ENCODE assay signal across 1 cellular context in genomic region chr21:28883931-28884330, GRCh38.
TF ChIP-seq lines count a peak whose summit lies in the region.

No MANE protein-coding gene starts in this region.

TF ChIP-seq in GM23338, 12 proteins besides CTCF, POLR2A, EP300 and RAD21 (continued from another document):
- TF ChIP-seq, protein P1, sequence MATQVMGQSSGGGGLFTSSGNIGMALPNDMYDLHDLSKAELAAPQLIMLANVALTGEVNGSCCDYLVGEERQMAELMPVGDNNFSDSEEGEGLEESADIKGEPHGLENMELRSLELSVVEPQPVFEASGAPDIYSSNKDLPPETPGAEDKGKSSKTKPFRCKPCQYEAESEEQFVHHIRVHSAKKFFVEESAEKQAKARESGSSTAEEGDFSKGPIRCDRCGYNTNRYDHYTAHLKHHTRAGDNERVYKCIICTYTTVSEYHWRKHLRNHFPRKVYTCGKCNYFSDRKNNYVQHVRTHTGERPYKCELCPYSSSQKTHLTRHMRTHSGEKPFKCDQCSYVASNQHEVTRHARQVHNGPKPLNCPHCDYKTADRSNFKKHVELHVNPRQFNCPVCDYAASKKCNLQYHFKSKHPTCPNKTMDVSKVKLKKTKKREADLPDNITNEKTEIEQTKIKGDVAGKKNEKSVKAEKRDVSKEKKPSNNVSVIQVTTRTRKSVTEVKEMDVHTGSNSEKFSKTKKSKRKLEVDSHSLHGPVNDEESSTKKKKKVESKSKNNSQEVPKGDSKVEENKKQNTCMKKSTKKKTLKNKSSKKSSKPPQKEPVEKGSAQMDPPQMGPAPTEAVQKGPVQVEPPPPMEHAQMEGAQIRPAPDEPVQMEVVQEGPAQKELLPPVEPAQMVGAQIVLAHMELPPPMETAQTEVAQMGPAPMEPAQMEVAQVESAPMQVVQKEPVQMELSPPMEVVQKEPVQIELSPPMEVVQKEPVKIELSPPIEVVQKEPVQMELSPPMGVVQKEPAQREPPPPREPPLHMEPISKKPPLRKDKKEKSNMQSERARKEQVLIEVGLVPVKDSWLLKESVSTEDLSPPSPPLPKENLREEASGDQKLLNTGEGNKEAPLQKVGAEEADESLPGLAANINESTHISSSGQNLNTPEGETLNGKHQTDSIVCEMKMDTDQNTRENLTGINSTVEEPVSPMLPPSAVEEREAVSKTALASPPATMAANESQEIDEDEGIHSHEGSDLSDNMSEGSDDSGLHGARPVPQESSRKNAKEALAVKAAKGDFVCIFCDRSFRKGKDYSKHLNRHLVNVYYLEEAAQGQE (IDR thresholded peaks at IDR 0.05; ENCODE audit: unreplicated experiment): no peak
- TF ChIP-seq JUNB (IDR thresholded peaks at IDR 0.05; ENCODE audit: unreplicated experiment) (no peak), NANOG (IDR thresholded peaks at IDR 0.05; ENCODE audit: borderline replicate concordance) (no peak), ZNF331 (CRISPR knock-in tag; IDR thresholded peaks at IDR 0.05; ENCODE audit: low read depth) (no peak)
